ENCODE assay signal across 8 cellular contexts in genomic region chr17:50051082-50051576, GRCh38. TPM values are rescaled to one million over a fixed set of nuclear protein-coding genes. Genes with fewer than 3 reads are reported as not detected.
DNase-seq lines count a peak whose midpoint lies in the region; ATAC-seq, FAIRE-seq and TF ChIP-seq lines count a peak whose summit lies in the region.

No MANE protein-coding gene starts in this region.

- intact Hi-C loops in thyroid gland (cut with DNase I) = no loop called here

- H3K4me1 Mint-ChIP-seq in nephron progenitor cell = peaks cover 84% of the 10 kb centered on the region

- no peaks in the 10 kb centered on the region for H3K9me3 ChIP-seq in thyroid gland

- H3K4me3 ChIP-seq in thyroid gland (replicated peaks in 1 of 3) = no peak overlapping the region

- H3K27ac ChIP-seq in thyroid gland = no peak overlapping the region

- H3K27ac Mint-ChIP-seq in nephron progenitor cell = peak overlapping the region; percentile 42

- H3K27me3 ChIP-seq in thyroid gland = no peaks in the 10 kb centered on the region

- H3K36me3 ChIP-seq in thyroid gland = peaks cover 0 to 1% of the 10 kb centered on the region in 2 donors

- ATAC-seq in GM19023 (IDR thresholded peaks at IDR 0.05; ENCODE audit: unreplicated experiment) = no peak

- H3K4me1 ChIP-seq in thyroid gland = peaks cover 6 to 51% of the 10 kb centered on the region in 2 donors

- no peak for TF ChIP-seq POLR2A in thyroid gland (IDR thresholded peaks at IDR 0.05)

- 75 to 79% methylated on average over 4 of the region's 4 CpGs for WGBS in thyroid gland, 2 donors

- H3K9me3 Mint-ChIP-seq in nephron progenitor cell = no peaks in the 10 kb centered on the region

- peak; percentile 99 for DNase-seq in ELR (ENCODE audit: low read depth)
- peak; percentile 8 for DNase-seq in OCI-M1 (lab: John Stamatoyannopoulos, UW)
- peak; percentile 52 for DNase-seq in activated naive CD4-positive, alpha-beta T cell treated with anti-CD3 and anti-CD28 coated beads, Interleukin-2, amount 50 U/mL, for 16 hours
- no peak for DNase-seq in nephron progenitor cell
- no peak for DNase-seq in thyroid gland
- no peak for DNase-seq in D721Med (ENCODE audit: insufficient read length, low spot score)
- DNase-seq in globus pallidus (ENCODE audit: low spot score) = no peak

- no peak overlapping the region for H3K4me3 Mint-ChIP-seq in nephron progenitor cell

- no peak for FAIRE-seq in D721Med (lab: Jason Lieb, UNC)

- TF ChIP-seq CTCF in nephron progenitor cell (IDR thresholded peaks at IDR 0.05) (no peak), thyroid gland (IDR thresholded peaks at IDR 0.05) (no peak), D721Med (IDR thresholded peaks at IDR 0.05; ENCODE audit: insufficient read depth, missing control alignments) (no peak)

- peaks cover 21% of the 10 kb centered on the region for H3K27me3 Mint-ChIP-seq in nephron progenitor cell (ENCODE audit: low read depth, poor library complexity)

- H3K36me3 Mint-ChIP-seq in nephron progenitor cell (ENCODE audit: low read depth) = no peaks in the 10 kb centered on the region

RNA-seq across cellular contexts. Expression of gene ITGA3, which starts 4.8 kb away (rescaled TPM):
- total RNA-seq in thyroid gland = 100 to 1,000 TPM; 145 to 246 (median 172) TPM

RNA-seq across cellular contexts. Expression of gene PDK2, which starts 44.0 kb away (rescaled TPM):
- 10 to 100 TPM; 42.5 to 79.3 (median 64.5) TPM for total RNA-seq in thyroid gland

RNA-seq across cellular contexts. Expression of gene DLX3, which starts 56.1 kb away (rescaled TPM):
- 1 to 10 TPM; 1.8 to 2.4 (median 2.1) TPM for total RNA-seq in thyroid gland

Comparison
In these comparisons a context has a peak if more than half of its experiments do, and no peak if none do; other contexts are left out.
1. DNase-seq: peak in ELR (single experiment), OCI-M1 (single experiment) and activated naive CD4-positive, alpha-beta T cell treated with anti-CD3 and anti-CD28 coated beads, Interleukin-2, amount 50 U/mL, for 16 hours (single experiment); none in nephron progenitor cell (single experiment), thyroid gland (0 of 2), D721Med (single experiment) and globus pallidus (single experiment).